In the genomic region with DNA sequence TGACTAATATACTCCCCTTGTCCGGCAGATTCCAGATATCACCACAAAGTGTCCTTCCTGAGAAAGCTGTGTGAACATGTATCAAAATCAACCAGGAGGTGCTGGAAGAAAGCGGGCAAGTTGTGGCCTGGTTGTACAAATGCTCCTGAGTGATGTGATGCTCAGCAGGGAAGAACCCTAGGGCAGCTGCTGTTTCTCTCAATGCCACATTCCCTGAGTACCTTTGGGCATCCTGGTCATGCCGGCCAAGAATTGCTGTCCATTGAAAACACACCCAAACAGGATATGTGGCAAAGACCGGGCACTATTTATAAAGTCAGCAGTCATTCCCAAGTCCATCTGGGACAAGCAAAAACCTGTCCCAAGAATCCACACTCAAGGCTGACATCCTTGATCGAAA, we compare ENCODE assay signal across 31 cellular contexts. TPM values are rescaled to one million over a fixed set of nuclear protein-coding genes. Genes with fewer than 3 reads are reported as not detected.
"Had no signal": no experiment of that assay in that cellular context is flagged by ENCODE, and none has a peak within 500 bp of the region (broad histone marks: within the 10 kb centered on the region; RNA-seq: fewer than 3 reads in every experiment).

No MANE protein-coding gene starts in this region.

- DNase-seq: activated CD4-positive, alpha-beta memory T cell treated with anti-CD3 and anti-CD28 coated beads for 36 hours; activated CD4-positive, alpha-beta T cell treated with anti-CD3 and anti-CD28 coated beads for 36 hours; activated CD4-positive, alpha-beta T cell treated with anti-CD3 and anti-CD28 coated beads, Interleukin-2, amount 10 ng/mL, durations not matched to agents 24 days and 14 days; activated CD4-positive, CD25-positive, alpha-beta regulatory T cell; activated CD4-positive, CD25-positive, alpha-beta regulatory T cell treated with anti-CD3 and anti-CD28 coated beads, Interleukin-2, amount 50 U/mL, for 72 hours; activated CD8-positive, alpha-beta memory T cell treated with anti-CD3 and anti-CD28 coated beads, Interleukin-2, amount 10 ng/mL, durations not matched to agents 7 days and 5 days; activated CD8-positive, alpha-beta memory T cell treated with anti-CD3 and anti-CD28 coated beads, Interleukin-2, amount 50 U/mL, for 4 hours; activated CD8-positive, alpha-beta T cell treated with anti-CD3 and anti-CD28 coated beads, Interleukin-2, amount 10 ng/mL, durations not matched to agents 7 days and 5 days; activated gamma-delta T cell; activated naive CD4-positive, alpha-beta T cell; activated naive CD4-positive, alpha-beta T cell treated with anti-CD3 and anti-CD28 coated beads, Interleukin-2, amount 10 ng/mL, durations not matched to agents 7 days and 5 days; activated naive CD8-positive, alpha-beta T cell treated with anti-CD3 and anti-CD28 coated beads, Interleukin-2, amount 10 ng/mL, durations not matched to agents 7 days and 5 days; activated T-cell treated with anti-CD3 and anti-CD28 coated beads, Interleukin-2, amount 50 U/mL, for 1 hour; activated T-cell treated with anti-CD3 and anti-CD28 coated beads, Interleukin-2, amount 50 U/mL, for 72 hours; brain microvascular endothelial cell; caudate nucleus; cortex of kidney; dermis blood vessel endothelial cell; effector CD4-positive, alpha-beta T cell; effector memory CD8-positive, alpha-beta T cell; erythroblast; gastrocnemius medialis; glutamatergic neuron; T-helper 1 cell; T-helper 17 cell; T1000 had no signal

- H3K4me1 ChIP-seq: foreskin keratinocyte had no signal

- H3K27me3 ChIP-seq: esophagus muscularis mucosa, gastrocnemius medialis had no signal

- H3K9me3 ChIP-seq: esophagus muscularis mucosa, gastrocnemius medialis had no signal

- H3K27ac ChIP-seq: brain microvascular endothelial cell, esophagus muscularis mucosa, foreskin keratinocyte, gastrocnemius medialis had no signal

- FAIRE-seq: astrocyte, colon had no signal

- H3K4me3 ChIP-seq: esophagus muscularis mucosa, gastrocnemius medialis had no signal

- H3K36me3 ChIP-seq: brain microvascular endothelial cell, esophagus muscularis mucosa, gastrocnemius medialis had no signal

- ATAC-seq: activated CD4-positive, alpha-beta T cell treated with anti-CD3 and anti-CD28 coated beads for 36 hours; activated CD8-positive, alpha-beta memory T cell treated with anti-CD3 and anti-CD28 coated beads, Interleukin-2, amount 10 ng/mL, durations not matched to agents 7 days and 5 days; activated CD8-positive, alpha-beta T cell treated with anti-CD3 and anti-CD28 coated beads, Interleukin-2, amount 10 ng/mL, durations not matched to agents 7 days and 5 days; activated naive CD4-positive, alpha-beta T cell treated with anti-CD3 and anti-CD28 coated beads, Interleukin-2, amount 50 U/mL, for 72 hours; activated T-cell treated with anti-CD3 and anti-CD28 coated beads, Interleukin-2, amount 50 U/mL, for 72 hours; effector memory CD8-positive, alpha-beta T cell; foreskin keratinocyte; gastrocnemius medialis; T-helper 17 cell had no signal

RNA-seq across cellular contexts. Expression of a gene that starts 7.8 kb away (rescaled TPM):
- total RNA-seq: T-helper 17 cell had no signal
